In the genomic region with DNA sequence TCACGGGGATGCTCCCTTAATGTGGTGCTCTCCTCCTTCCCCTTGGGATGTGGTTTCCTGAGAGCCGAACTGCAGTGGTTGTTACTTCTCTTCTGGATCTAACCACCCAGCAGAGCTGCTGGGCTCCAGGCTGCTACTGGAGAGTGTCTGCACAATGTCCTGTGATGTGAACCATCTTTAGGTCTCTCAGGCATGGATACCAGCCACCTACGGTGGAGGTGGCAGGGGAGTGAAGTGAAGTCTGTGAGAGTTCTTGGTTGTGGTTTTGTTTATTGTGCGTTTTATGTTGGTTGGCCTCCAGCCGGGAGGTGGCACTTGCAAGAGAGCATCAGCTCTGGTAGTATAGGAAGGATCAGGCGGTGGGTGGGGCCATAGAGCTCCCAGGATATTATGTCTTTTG, we compare ENCODE assay signal across 21 cellular contexts.
A peak's percentile ranks its signal among the peaks of the same experiment; 100 is the strongest.
DNase-seq lines count a peak whose midpoint lies in the region; ATAC-seq and TF ChIP-seq lines count a peak whose summit lies in the region.
"Had no signal": no experiment of that assay in that cellular context is flagged by ENCODE, and none has a peak within 500 bp of the region (broad histone marks: within the 10 kb centered on the region; RNA-seq: fewer than 3 reads in every experiment).

No MANE protein-coding gene starts in this region.

- H2AFZ ChIP-seq in DND-41 (ENCODE audit: low read depth, low read length) = no peak overlapping the region

- H3K4me3 ChIP-seq in DND-41 (ENCODE audit: low read depth in 1 of 2, low read length in 2 of 2) = no peak overlapping the region

- H3K4me1 Mint-ChIP-seq in activated CD4-positive, alpha-beta T cell treated with anti-CD3 and anti-CD28 coated beads, Interleukin-2, amount 10 ng/mL, durations not matched to agents 24 days and 14 days = peaks cover 7% of the 10 kb centered on the region
- no peaks in the 10 kb centered on the region for H3K4me1 Mint-ChIP-seq in activated CD8-positive, alpha-beta T cell treated with anti-CD3 and anti-CD28 coated beads for 36 hours (ENCODE audit: low read depth)

- no peaks in the 10 kb centered on the region for H3K9me3 ChIP-seq in DND-41 (ENCODE audit: insufficient read depth, low read length, severe bottlenecking)
- H3K9me3 ChIP-seq: BE2C, SK-N-SH had no signal

- no peaks in the 10 kb centered on the region for H3K9me3 Mint-ChIP-seq in activated CD4-positive, alpha-beta T cell treated with anti-CD3 and anti-CD28 coated beads, Interleukin-2, amount 10 ng/mL, durations not matched to agents 24 days and 14 days
- H3K9me3 Mint-ChIP-seq in activated CD8-positive, alpha-beta T cell treated with anti-CD3 and anti-CD28 coated beads for 36 hours = no peaks in the 10 kb centered on the region
- H3K9me3 Mint-ChIP-seq: CD8-positive, alpha-beta T cell had no signal

- no peak overlapping the region for H3K27ac Mint-ChIP-seq in activated CD4-positive, alpha-beta T cell treated with anti-CD3 and anti-CD28 coated beads, Interleukin-2, amount 10 ng/mL, durations not matched to agents 24 days and 14 days
- no peak overlapping the region for H3K27ac Mint-ChIP-seq in activated CD8-positive, alpha-beta T cell treated with anti-CD3 and anti-CD28 coated beads for 36 hours
- H3K27ac Mint-ChIP-seq: CD8-positive, alpha-beta T cell; IgD-negative memory B cell had no signal

- H3K27me3 ChIP-seq in DND-41 (ENCODE audit: insufficient read depth, low read length, poor library complexity) = no peaks in the 10 kb centered on the region
- H3K27me3 ChIP-seq: BE2C had no signal

- no peak overlapping the region for H3K4me2 ChIP-seq in DND-41 (ENCODE audit: insufficient read depth, low read length)
- H3K4me2 ChIP-seq: SK-N-SH had no signal

- POLR2A ChIA-PET in activated CD8-positive, alpha-beta T cell treated with anti-CD3 and anti-CD28 coated beads for 36 hours (lab: Charles Lee) = no interaction called here

- no peaks in the 10 kb centered on the region for H4K20me1 ChIP-seq in DND-41 (ENCODE audit: insufficient read depth, low read length)

- no peak overlapping the region for H3K4me3 Mint-ChIP-seq in activated CD4-positive, alpha-beta T cell treated with anti-CD3 and anti-CD28 coated beads, Interleukin-2, amount 10 ng/mL, durations not matched to agents 24 days and 14 days
- no peak overlapping the region for H3K4me3 Mint-ChIP-seq in activated CD8-positive, alpha-beta T cell treated with anti-CD3 and anti-CD28 coated beads for 36 hours
- H3K4me3 Mint-ChIP-seq: CD8-positive, alpha-beta T cell; IgD-negative memory B cell had no signal

- CTCF ChIA-PET in activated CD8-positive, alpha-beta T cell treated with anti-CD3 and anti-CD28 coated beads for 36 hours (lab: Charles Lee) = no interaction called here

- no peak overlapping the region for H3K27ac ChIP-seq in DND-41 (ENCODE audit: low read length)

- H3K79me2 ChIP-seq in DND-41 (ENCODE audit: insufficient read depth, low read length) = no peaks in the 10 kb centered on the region

- no peak overlapping the region for H3K9ac ChIP-seq in DND-41 (ENCODE audit: low read depth, low read length)
- H3K9ac ChIP-seq: SK-N-SH had no signal

- DNase-seq in activated CD4-positive, alpha-beta T cell treated with anti-CD3 and anti-CD28 coated beads, Interleukin-2, amount 10 ng/mL, durations not matched to agents 24 days and 14 days = peak; percentile 57
- no peak for DNase-seq in activated CD4-positive, alpha-beta T cell treated with anti-CD3 and anti-CD28 coated beads, Interleukin-2, amount 50 U/mL, for 1 hour
- peak; percentile 30 for DNase-seq in DND-41
- DNase-seq in activated CD8-positive, alpha-beta T cell treated with anti-CD3 and anti-CD28 coated beads for 36 hours = no peak
- no peak for DNase-seq in stimulated activated naive CD8-positive, alpha-beta T cell treated with anti-CD3 and anti-CD28 coated beads, Interleukin-15, Interleukin-2, amounts not matched to agents 100 U/mL and 50 U/mL, for 24 hours
- DNase-seq: BE2C; CD8-positive, alpha-beta T cell; DMS53; H7; MM.1S; NCI-H1092 treated with DMSO at 0.1 percent for 48 hours; NCI-H1694; NCI-H2081 treated with DMSO at 0.1 percent for 48 hours; NCI-H2227 treated with DMSO at 0.1 percent for 48 hours; NCI-H524; PC-3; SHP77 treated with DMSO at 0.1 percent for 48 hours; SK-N-SH had no signal

- no peaks in the 10 kb centered on the region for H3K36me3 ChIP-seq in DND-41 (ENCODE audit: insufficient read depth, low read length)
- H3K36me3 ChIP-seq: BE2C had no signal

- 0 out of 2 replicates have a peak, but pooled peaks cover 6% of the 10 kb centered on the region for H3K4me1 ChIP-seq in DND-41 (ENCODE audit: insufficient read depth, low read length)
- H3K4me1 ChIP-seq: BE2C had no signal

- no peaks in the 10 kb centered on the region for H3K36me3 Mint-ChIP-seq in activated CD4-positive, alpha-beta T cell treated with anti-CD3 and anti-CD28 coated beads, Interleukin-2, amount 10 ng/mL, durations not matched to agents 24 days and 14 days (ENCODE audit: low read depth)
- no peaks in the 10 kb centered on the region for H3K36me3 Mint-ChIP-seq in activated CD8-positive, alpha-beta T cell treated with anti-CD3 and anti-CD28 coated beads for 36 hours (ENCODE audit: low read depth)
- H3K36me3 Mint-ChIP-seq: CD8-positive, alpha-beta T cell; IgD-negative memory B cell had no signal

- intact Hi-C loops in activated CD4-positive, alpha-beta T cell treated with anti-CD3 and anti-CD28 coated beads, Interleukin-2, amount 10 ng/mL, durations not matched to agents 24 days and 14 days (cut with micrococcal nuclease) = no loop called here
- intact Hi-C loops in activated CD8-positive, alpha-beta T cell treated with anti-CD3 and anti-CD28 coated beads for 36 hours (cut with micrococcal nuclease) = no loop called here

- peak; percentile 69 for ATAC-seq in DND-41 (ENCODE audit: insufficient read depth, low read depth)
- peak; percentile 24 for ATAC-seq in activated CD8-positive, alpha-beta T cell treated with anti-CD3 and anti-CD28 coated beads for 36 hours
- ATAC-seq in stimulated activated naive CD8-positive, alpha-beta T cell treated with anti-CD3 and anti-CD28 coated beads, Interleukin-15, Interleukin-2, amounts not matched to agents 100 U/mL and 50 U/mL, for 24 hours = peak; percentile 19
- ATAC-seq in HG02623 (IDR thresholded peaks at IDR 0.05; ENCODE audit: unreplicated experiment) = no peak
- ATAC-seq in HG02938 (IDR thresholded peaks at IDR 0.05; ENCODE audit: unreplicated experiment) = no peak
- ATAC-seq: CD8-positive, alpha-beta T cell; PC-3 had no signal

- H3K27me3 Mint-ChIP-seq in activated CD4-positive, alpha-beta T cell treated with anti-CD3 and anti-CD28 coated beads, Interleukin-2, amount 10 ng/mL, durations not matched to agents 24 days and 14 days = peaks cover 3% of the 10 kb centered on the region
- peaks cover 15% of the 10 kb centered on the region for H3K27me3 Mint-ChIP-seq in activated CD8-positive, alpha-beta T cell treated with anti-CD3 and anti-CD28 coated beads for 36 hours

- TF ChIP-seq CTCF in DND-41 (IDR thresholded peaks at IDR 0.05; ENCODE audit: borderline replicate concordance, extremely low read depth, low read length, poor library complexity, severe bottlenecking) = no peak
- TF ChIP-seq CTCF in activated CD8-positive, alpha-beta T cell treated with anti-CD3 and anti-CD28 coated beads for 36 hours (IDR thresholded peaks at IDR 0.05) = no peak

Comparison
In these comparisons a context has a peak if more than half of its experiments do, and no peak if none do; other contexts are left out.
1. DNase-seq: peak in activated CD4-positive, alpha-beta T cell treated with anti-CD3 and anti-CD28 coated beads, Interleukin-2, amount 10 ng/mL, durations not matched to agents 24 days and 14 days (single experiment) and DND-41 (single experiment); none in activated CD4-positive, alpha-beta T cell treated with anti-CD3 and anti-CD28 coated beads, Interleukin-2, amount 50 U/mL, for 1 hour (single experiment), activated CD8-positive, alpha-beta T cell treated with anti-CD3 and anti-CD28 coated beads for 36 hours (single experiment) and stimulated activated naive CD8-positive, alpha-beta T cell treated with anti-CD3 and anti-CD28 coated beads, Interleukin-15, Interleukin-2, amounts not matched to agents 100 U/mL and 50 U/mL, for 24 hours (single experiment).
2. ATAC-seq: peak in DND-41 (single experiment), activated CD8-positive, alpha-beta T cell treated with anti-CD3 and anti-CD28 coated beads for 36 hours (single experiment) and stimulated activated naive CD8-positive, alpha-beta T cell treated with anti-CD3 and anti-CD28 coated beads, Interleukin-15, Interleukin-2, amounts not matched to agents 100 U/mL and 50 U/mL, for 24 hours (single experiment); none in HG02623 (single experiment) and HG02938 (single experiment).